Comparison of ENCODE assay signal across 17 cellular contexts in genomic region chr9:135070964-135071735, GRCh38. TPM values are rescaled to one million over a fixed set of nuclear protein-coding genes. Genes with fewer than 3 reads are reported as not detected.
DNase-seq lines count a peak whose midpoint lies in the region; ATAC-seq and TF ChIP-seq lines count a peak whose summit lies in the region.
"Had no signal": no experiment of that assay in that cellular context is flagged by ENCODE, and none has a peak within 500 bp of the region (broad histone marks: within the 10 kb centered on the region; RNA-seq: fewer than 3 reads in every experiment).

No MANE protein-coding gene starts in this region.

- no peaks in the 10 kb centered on the region for H3K4me1 Mint-ChIP-seq in natural killer cell treated with Interleukin-12 subunit alpha and Interleukin-12 subunit beta and Interleukin-15 and Interleukin-18, amount 100 ng/mL, for 72 hours (ENCODE audit: low read depth in 2 of 2)
- H3K4me1 Mint-ChIP-seq in natural killer cell (no peaks in the 10 kb centered on the region), WTC11 (peaks cover 13% of the 10 kb centered on the region)
- H3K4me1 Mint-ChIP-seq in activated T-cell treated with anti-CD3 and anti-CD28 coated beads, Interleukin-2, amount 50 U/mL, for 4 hours (ENCODE audit: low read depth): peaks cover 3% of the 10 kb centered on the region

- H3K4me3 ChIP-seq in osteoblast (ENCODE audit: insufficient read depth, low read length) (no peak overlapping the region), aorta (ENCODE audit: low read length in 2 of 2) (no peak overlapping the region)

- intact Hi-C loops in natural killer cell (cut with micrococcal nuclease) (no loop called here), aorta (cut with DNase I) (no loop called here)

- H3K9me3 ChIP-seq in osteoblast (ENCODE audit: low read depth, low read length) (no peaks in the 10 kb centered on the region), aorta (ENCODE audit: control insufficient read depth, low read length) (no peaks in the 10 kb centered on the region)

- H2AFZ ChIP-seq in osteoblast (ENCODE audit: low read length): no peak overlapping the region

- H3K4me2 ChIP-seq in osteoblast (ENCODE audit: insufficient read depth, low read length): no peak overlapping the region

- no peak overlapping the region for H3K4me3 Mint-ChIP-seq in natural killer cell treated with Interleukin-12 subunit alpha and Interleukin-12 subunit beta and Interleukin-15 and Interleukin-18, amount 100 ng/mL, for 72 hours
- H3K4me3 Mint-ChIP-seq in natural killer cell (no peak overlapping the region), WTC11 (no peak overlapping the region)
- H3K4me3 Mint-ChIP-seq in activated T-cell treated with anti-CD3 and anti-CD28 coated beads, Interleukin-2, amount 50 U/mL, for 4 hours: no peak overlapping the region

- peaks cover 8 to 18% of the 10 kb centered on the region in 2 donors for H3K27me3 Mint-ChIP-seq in natural killer cell treated with Interleukin-12 subunit alpha and Interleukin-12 subunit beta and Interleukin-15 and Interleukin-18, amount 100 ng/mL, for 72 hours
- peaks cover 16 to 18% of the 10 kb centered on the region in 2 donors for H3K27me3 Mint-ChIP-seq in natural killer cell (ENCODE audit: low read depth in 2 of 2)
- peaks cover 15% of the 10 kb centered on the region for H3K27me3 Mint-ChIP-seq in WTC11 (ENCODE audit: low read depth)
- peaks cover 33% of the 10 kb centered on the region for H3K27me3 Mint-ChIP-seq in activated T-cell treated with anti-CD3 and anti-CD28 coated beads, Interleukin-2, amount 50 U/mL, for 4 hours (ENCODE audit: low read depth)

- CTCF ChIA-PET in WTC11 (lab: Charles Lee): interaction anchor here (0.7 to 1.5 kb wide), 4 partner anchors 15 to 368 kb away, joined by 3 to 4 read pairs (median 3); no protein-coding TSS in a partner anchor

- WGBS in aorta, 2 donors: 58 to 63% methylated on average over 16 of the region's 16 CpGs

- no peaks in the 10 kb centered on the region for H3K36me3 ChIP-seq in osteoblast (ENCODE audit: insufficient read depth, low read length)
- no peaks in the 10 kb centered on the region for H3K36me3 ChIP-seq in aorta (ENCODE audit: control insufficient read depth in 1 of 2, insufficient read depth in 2 of 2, low read length in 1 of 2)

- H4K20me1 ChIP-seq in osteoblast (ENCODE audit: insufficient read depth, low read length): no peaks in the 10 kb centered on the region

- DNase-seq in natural killer cell treated with Interleukin-12 subunit alpha and Interleukin-12 subunit beta and Interleukin-15 and Interleukin-18, amount 100 ng/mL, for 72 hours (ENCODE audit: low spot score): peak; percentile 40
- DNase-seq in natural killer cell: no peak
- DNase-seq in ecto neural progenitor cell (ENCODE audit: low spot score): peak; percentile 21
- DNase-seq in osteoblast (ENCODE audit: insufficient read length, low spot score, missing footprints): peak; percentile 53
- peak; percentile 13 to 16 for DNase-seq in aorta
- DNase-seq in WTC11 (ENCODE audit: low spot score): no peak
- no peak for DNase-seq in NCI-H1105 (lab: John Stamatoyannopoulos, UW)
- DNase-seq in activated T-cell treated with anti-CD3 and anti-CD28 coated beads, Interleukin-2, amount 50 U/mL, for 4 hours: no peak
- DNase-seq: DMS153, HCEC 1CT, KG1, NCI-H1436 treated with DMSO at 0.1 percent for 48 hours, NCI-H2029 treated with DMSO at 0.1 percent for 48 hours, NCI-H510A treated with DMSO at 0.1 percent for 48 hours, NCI-H82, PC-3 had no signal

- H3K4me1 ChIP-seq in osteoblast (ENCODE audit: insufficient read depth, low read length) (no peaks in the 10 kb centered on the region), aorta (ENCODE audit: control insufficient read depth in 1 of 2, insufficient read depth in 2 of 2, low read length in 2 of 2) (no peaks in the 10 kb centered on the region)

- H3K79me2 ChIP-seq in osteoblast (ENCODE audit: insufficient read depth, low read length): no peaks in the 10 kb centered on the region

- no peak for ATAC-seq in natural killer cell treated with Interleukin-12 subunit alpha and Interleukin-12 subunit beta and Interleukin-15 and Interleukin-18, amount 100 ng/mL, for 72 hours
- ATAC-seq in natural killer cell (no peak), aorta (ENCODE audit: low FRiP score) (no peak), WTC11 (no peak)
- no peak for ATAC-seq in activated T-cell treated with anti-CD3 and anti-CD28 coated beads, Interleukin-2, amount 50 U/mL, for 4 hours
- ATAC-seq: PC-3 had no signal

- no peak overlapping the region for H3K27ac Mint-ChIP-seq in natural killer cell treated with Interleukin-12 subunit alpha and Interleukin-12 subunit beta and Interleukin-15 and Interleukin-18, amount 100 ng/mL, for 72 hours
- H3K27ac Mint-ChIP-seq in natural killer cell: no peak overlapping the region
- no peak overlapping the region for H3K27ac Mint-ChIP-seq in WTC11

- POLR2A ChIA-PET in WTC11 (lab: Charles Lee): no interaction called here

- H3K27ac ChIP-seq in osteoblast (ENCODE audit: low read depth, low read length) (no peak overlapping the region), aorta (ENCODE audit: low read depth in 1 of 2, low read length in 2 of 2) (no peak overlapping the region)
- H3K27ac ChIP-seq: C4-2B had no signal

- peaks cover 5% of the 10 kb centered on the region for H3K27me3 ChIP-seq in osteoblast (ENCODE audit: insufficient read depth, low read length)
- no peaks in the 10 kb centered on the region for H3K27me3 ChIP-seq in aorta (ENCODE audit: control insufficient read depth in 1 of 2, insufficient read depth in 2 of 2, low read length in 1 of 2)

- no peak for TF ChIP-seq CTCF in natural killer cell (IDR thresholded peaks at IDR 0.05)
- TF ChIP-seq CTCF in osteoblast (IDR thresholded peaks at IDR 0.05; ENCODE audit: extremely low read depth, low read depth, low read length): no peak
- TF ChIP-seq CTCF in WTC11 (IDR thresholded peaks at IDR 0.05): no peak

- H3K36me3 Mint-ChIP-seq in natural killer cell treated with Interleukin-12 subunit alpha and Interleukin-12 subunit beta and Interleukin-15 and Interleukin-18, amount 100 ng/mL, for 72 hours: no peaks in the 10 kb centered on the region
- H3K36me3 Mint-ChIP-seq in natural killer cell (no peaks in the 10 kb centered on the region), WTC11 (no peaks in the 10 kb centered on the region)
- H3K36me3 Mint-ChIP-seq in activated T-cell treated with anti-CD3 and anti-CD28 coated beads, Interleukin-2, amount 50 U/mL, for 4 hours (ENCODE audit: insufficient read depth): no peaks in the 10 kb centered on the region

- H3K9me3 Mint-ChIP-seq in natural killer cell treated with Interleukin-12 subunit alpha and Interleukin-12 subunit beta and Interleukin-15 and Interleukin-18, amount 100 ng/mL, for 72 hours: no peaks in the 10 kb centered on the region
- H3K9me3 Mint-ChIP-seq in natural killer cell: no peaks in the 10 kb centered on the region
- H3K9me3 Mint-ChIP-seq in WTC11: peaks cover under 1% of the 10 kb centered on the region
- H3K9me3 Mint-ChIP-seq in activated T-cell treated with anti-CD3 and anti-CD28 coated beads, Interleukin-2, amount 50 U/mL, for 4 hours: no peaks in the 10 kb centered on the region

TF ChIP-seq in WTC11, 78 proteins besides CTCF, POLR2A, EP300 and RAD21 (continues in another document):
- TF ChIP-seq AFF4 (CRISPR knock-in tag; IDR thresholded peaks at IDR 0.05; ENCODE audit: borderline replicate concordance) (no peak), RORB (CRISPR knock-in tag; IDR thresholded peaks at IDR 0.05) (no peak)

RNA-seq across cellular contexts. Expression of gene OLFM1, which starts 16.3 kb away (rescaled TPM):
- not detected for total RNA-seq in natural killer cell treated with Interleukin-12 subunit alpha and Interleukin-12 subunit beta and Interleukin-15 and Interleukin-18, amount 100 ng/mL, for 72 hours
- under 1 TPM in 1 of 3 donors, not detected in 2; 0.18 TPM for total RNA-seq in natural killer cell
- under 0.01 and 0.29 TPM in 2 replicates for total RNA-seq in osteoblast
- 10 to 100 TPM; 21.0 to 63.0 TPM for total RNA-seq in aorta
- 1 to 10 TPM; 3.5 to 8.6 TPM for polyA plus RNA-seq in aorta
- total RNA-seq in WTC11 (2021): 31.8 to 37.6 TPM (median 31.9 TPM) in 3 replicates
- total RNA-seq in activated T-cell treated with anti-CD3 and anti-CD28 coated beads, Interleukin-2, amount 50 U/mL, for 4 hours: under 1 TPM in 2 of 3 donors, not detected in 1; 0.22 to 0.26 TPM

Comparison
In these comparisons a context has a peak if more than half of its experiments do, and no peak if none do; other contexts are left out.
1. DNase-seq: peak in natural killer cell treated with Interleukin-12 subunit alpha and Interleukin-12 subunit beta and Interleukin-15 and Interleukin-18, amount 100 ng/mL, for 72 hours (single experiment), ecto neural progenitor cell (single experiment), osteoblast (single experiment) and aorta (2 of 2); none in natural killer cell (single experiment), WTC11 (single experiment), NCI-H1105 (single experiment) and activated T-cell treated with anti-CD3 and anti-CD28 coated beads, Interleukin-2, amount 50 U/mL, for 4 hours (single experiment).
2. RNA of gene OLFM1, which starts 16.3 kb away (total RNA-seq): 21.0 to 63.0 TPM in aorta and 31.8 to 37.6 TPM in WTC11; 0.22 to 0.26 TPM in activated T-cell treated with anti-CD3 and anti-CD28 coated beads, Interleukin-2, amount 50 U/mL, for 4 hours, not detected in natural killer cell treated with Interleukin-12 subunit alpha and Interleukin-12 subunit beta and Interleukin-15 and Interleukin-18, amount 100 ng/mL, for 72 hours, 0.18 TPM in natural killer cell and under 0.01 to 0.29 TPM in osteoblast; every median in the first group is over 10 times any median in the second.